Comparison of ENCODE assay signal across 9 cellular contexts in the genomic region with DNA sequence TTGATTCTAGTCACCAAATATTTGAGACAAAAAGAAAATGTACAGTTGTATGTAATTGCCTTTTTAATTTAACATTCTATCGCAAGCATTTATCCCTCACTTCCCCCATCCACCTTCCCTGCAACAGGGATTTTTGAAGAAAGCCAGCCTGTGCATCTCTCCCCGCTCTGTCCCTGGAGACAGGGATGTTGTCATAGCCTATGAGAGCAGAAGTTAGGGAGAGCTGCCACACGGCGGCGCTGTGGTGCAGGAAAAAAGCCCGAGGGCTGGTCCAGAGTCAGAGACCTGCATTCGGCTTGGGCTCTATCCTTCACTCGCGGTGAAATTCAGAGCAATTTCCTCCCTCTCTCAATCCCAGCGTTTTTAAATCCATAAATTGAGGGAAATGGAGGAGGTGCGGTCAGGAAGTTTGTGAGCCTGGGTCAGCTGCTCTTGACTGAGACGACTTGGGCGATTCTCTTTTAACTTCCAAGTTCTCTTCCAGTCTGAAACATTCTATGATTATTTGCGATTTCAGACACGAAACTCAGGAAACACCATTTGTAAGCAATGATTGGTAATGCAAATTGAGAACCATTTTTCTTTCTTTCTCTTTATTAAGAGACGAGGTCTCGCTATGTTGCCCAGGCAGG. TPM values are rescaled to one million over a fixed set of nuclear protein-coding genes. Genes with fewer than 3 reads are reported as not detected.
DNase-seq lines count a peak whose midpoint lies in the region; ATAC-seq, FAIRE-seq and TF ChIP-seq lines count a peak whose summit lies in the region.
"Had no signal": no experiment of that assay in that cellular context is flagged by ENCODE, and none has a peak within 500 bp of the region (broad histone marks: within the 10 kb centered on the region; RNA-seq: fewer than 3 reads in every experiment).

No MANE protein-coding gene starts in this region.

- peaks cover 2% of the 10 kb centered on the region; the same call in 1 of the 2 replicates for H3K4me1 ChIP-seq in Karpas-422 (ENCODE audit: low read length)

- H3K9me3 Mint-ChIP-seq in activated T-helper 1 cell treated with anti-CD3 and anti-CD28 coated beads, Interleukin-12 subunit alpha, Interleukin-12 subunit beta, Interleukin-2, Interleukin-4 antibody, amounts not matched to agents 30 ng/mL and 10 ng/mL and 1 ng/mL, durations not matched to agents 14 hours and 24 hours and 36 hours, result no peaks in the 10 kb centered on the region
- H3K9me3 Mint-ChIP-seq in neural crest cell, result no peaks in the 10 kb centered on the region

- H3K36me3 ChIP-seq in Karpas-422 (ENCODE audit: insufficient read depth, low read length), result no peaks in the 10 kb centered on the region

- intact Hi-C loops in activated T-helper 1 cell treated with anti-CD3 and anti-CD28 coated beads, Interleukin-12 subunit alpha, Interleukin-12 subunit beta, Interleukin-2, Interleukin-4 antibody, amounts not matched to agents 30 ng/mL and 10 ng/mL and 1 ng/mL, durations not matched to agents 14 hours and 24 hours and 36 hours (cut with micrococcal nuclease), result loop anchor here (1.0 to 5.0 kb wide), 7 partner anchors 15 to 270 kb away; no protein-coding TSS in a partner anchor

- H3K27ac Mint-ChIP-seq in activated T-helper 1 cell treated with anti-CD3 and anti-CD28 coated beads, Interleukin-12 subunit alpha, Interleukin-12 subunit beta, Interleukin-2, Interleukin-4 antibody, amounts not matched to agents 30 ng/mL and 10 ng/mL and 1 ng/mL, durations not matched to agents 14 hours and 24 hours and 36 hours, result no peak overlapping the region
- no peak overlapping the region for H3K27ac Mint-ChIP-seq in neural crest cell (ENCODE audit: unreplicated experiment)

- H3K27me3 Mint-ChIP-seq in activated T-helper 1 cell treated with anti-CD3 and anti-CD28 coated beads, Interleukin-12 subunit alpha, Interleukin-12 subunit beta, Interleukin-2, Interleukin-4 antibody, amounts not matched to agents 30 ng/mL and 10 ng/mL and 1 ng/mL, durations not matched to agents 14 hours and 24 hours and 36 hours (ENCODE audit: insufficient read depth), result peaks cover 2% of the 10 kb centered on the region
- no peaks in the 10 kb centered on the region for H3K27me3 Mint-ChIP-seq in neural crest cell (ENCODE audit: low read depth)

- H3K4me1 Mint-ChIP-seq in activated T-helper 1 cell treated with anti-CD3 and anti-CD28 coated beads, Interleukin-12 subunit alpha, Interleukin-12 subunit beta, Interleukin-2, Interleukin-4 antibody, amounts not matched to agents 30 ng/mL and 10 ng/mL and 1 ng/mL, durations not matched to agents 14 hours and 24 hours and 36 hours (ENCODE audit: low read depth), result peaks cover 15% of the 10 kb centered on the region
- H3K4me1 Mint-ChIP-seq in neural crest cell, result peaks cover 20% of the 10 kb centered on the region

- ATAC-seq in GM21529 (IDR thresholded peaks at IDR 0.05; ENCODE audit: unreplicated experiment), result peak; percentile 98

- peak; percentile 87 for DNase-seq in DMS53 (lab: John Stamatoyannopoulos, UW)
- peak; percentile 94 for DNase-seq in Karpas-422
- DNase-seq in RCC 7860 (ENCODE audit: low spot score), result peak; percentile 53
- DNase-seq in activated T-helper 1 cell treated with anti-CD3 and anti-CD28 coated beads, Interleukin-12 subunit alpha, Interleukin-12 subunit beta, Interleukin-2, Interleukin-4 antibody, amounts not matched to agents 30 ng/mL and 10 ng/mL and 1 ng/mL, durations not matched to agents 14 hours and 24 hours and 36 hours (ENCODE audit: low spot score), result peak; percentile 78
- DNase-seq in fibroblast of peridontal ligament (ENCODE audit: extremely low read depth), result peak; percentile 82
- peak; percentile 97 for DNase-seq in neural crest cell (ENCODE audit: low read depth, low spot score)
- DNase-seq in stromal cell of bone marrow (ENCODE audit: low read depth), result peak; percentile 69

- H3K4me2 ChIP-seq in Karpas-422 (ENCODE audit: low read depth, low read length, poor library complexity, severe bottlenecking), result no peak overlapping the region

- no peaks in the 10 kb centered on the region for H3K27me3 ChIP-seq in Karpas-422 (ENCODE audit: low read length)

- H3K9me2 ChIP-seq in Karpas-422 (replicated peaks; ENCODE audit: insufficient read depth, low read length), result no peaks in the 10 kb centered on the region

- H3K4me3 Mint-ChIP-seq in activated T-helper 1 cell treated with anti-CD3 and anti-CD28 coated beads, Interleukin-12 subunit alpha, Interleukin-12 subunit beta, Interleukin-2, Interleukin-4 antibody, amounts not matched to agents 30 ng/mL and 10 ng/mL and 1 ng/mL, durations not matched to agents 14 hours and 24 hours and 36 hours, result no peak overlapping the region
- no peak overlapping the region for H3K4me3 Mint-ChIP-seq in neural crest cell

- no peaks in the 10 kb centered on the region for H4K20me1 ChIP-seq in Karpas-422 (ENCODE audit: insufficient read depth, low read depth, low read length)

- H3K27ac ChIP-seq in Karpas-422 (ENCODE audit: low read length), result no peak overlapping the region

- no peaks in the 10 kb centered on the region for H3K79me2 ChIP-seq in Karpas-422 (ENCODE audit: low read length)

- TF ChIP-seq CTCF in neural crest cell (conservative IDR thresholded peaks at IDR 0.05), result peak; percentile 96

- H3K36me3 Mint-ChIP-seq in activated T-helper 1 cell treated with anti-CD3 and anti-CD28 coated beads, Interleukin-12 subunit alpha, Interleukin-12 subunit beta, Interleukin-2, Interleukin-4 antibody, amounts not matched to agents 30 ng/mL and 10 ng/mL and 1 ng/mL, durations not matched to agents 14 hours and 24 hours and 36 hours (ENCODE audit: low read depth), result no peaks in the 10 kb centered on the region
- H3K36me3 Mint-ChIP-seq in neural crest cell (ENCODE audit: low read depth), result no peaks in the 10 kb centered on the region

- H3K9me3 ChIP-seq in Karpas-422 (ENCODE audit: low read length), result no peaks in the 10 kb centered on the region

- 0 out of 2 replicates have a peak overlapping the region, but pooled peaks have one; percentile 62 for H2AFZ ChIP-seq in Karpas-422 (ENCODE audit: low read length)

- no peak for FAIRE-seq in RCC 7860 (lab: Jason Lieb, UNC)
- FAIRE-seq: endometrium had no signal

- H3K9ac ChIP-seq in Karpas-422 (ENCODE audit: low read length), result no peak overlapping the region

- no peak overlapping the region for H3K4me3 ChIP-seq in Karpas-422 (ENCODE audit: low read length)

RNA-seq across cellular contexts. Expression of gene HKDC1, which starts 17.5 kb away (rescaled TPM):
- total RNA-seq in Karpas-422 (2014; rRNA removed; shearing (Covaris generic); ENCODE audit: low replicate concordance), result not detected in 2 replicates
- total RNA-seq in activated T-helper 1 cell treated with anti-CD3 and anti-CD28 coated beads, Interleukin-12 subunit alpha, Interleukin-12 subunit beta, Interleukin-2, Interleukin-4 antibody, amounts not matched to agents 30 ng/mL and 10 ng/mL and 1 ng/mL, durations not matched to agents 14 hours and 24 hours and 36 hours, result 0.05 and 0.12 TPM in 2 replicates
- not detected in 2 replicates for total RNA-seq in neural crest cell

RNA-seq across cellular contexts. Expression of gene HK1, which starts 40.7 kb away (rescaled TPM):
- total RNA-seq in Karpas-422 (2014; rRNA removed; shearing (Covaris generic); ENCODE audit: low replicate concordance), result 54.6 and 86.5 TPM in 2 replicates
- 155 and 161 TPM in 2 replicates for total RNA-seq in activated T-helper 1 cell treated with anti-CD3 and anti-CD28 coated beads, Interleukin-12 subunit alpha, Interleukin-12 subunit beta, Interleukin-2, Interleukin-4 antibody, amounts not matched to agents 30 ng/mL and 10 ng/mL and 1 ng/mL, durations not matched to agents 14 hours and 24 hours and 36 hours
- 88.8 and 93.2 TPM in 2 replicates for total RNA-seq in neural crest cell

RNA-seq across cellular contexts. Expression of gene SUPV3L1, which starts 57.6 kb away (rescaled TPM):
- total RNA-seq in Karpas-422 (2014; rRNA removed; shearing (Covaris generic); ENCODE audit: low replicate concordance), result 37.6 and 42.0 TPM in 2 replicates
- total RNA-seq in activated T-helper 1 cell treated with anti-CD3 and anti-CD28 coated beads, Interleukin-12 subunit alpha, Interleukin-12 subunit beta, Interleukin-2, Interleukin-4 antibody, amounts not matched to agents 30 ng/mL and 10 ng/mL and 1 ng/mL, durations not matched to agents 14 hours and 24 hours and 36 hours, result 67.5 and 69.1 TPM in 2 replicates
- 35.6 and 39.4 TPM in 2 replicates for total RNA-seq in neural crest cell
